ENCODE assay signal across 8 cellular contexts in the genomic region with DNA sequence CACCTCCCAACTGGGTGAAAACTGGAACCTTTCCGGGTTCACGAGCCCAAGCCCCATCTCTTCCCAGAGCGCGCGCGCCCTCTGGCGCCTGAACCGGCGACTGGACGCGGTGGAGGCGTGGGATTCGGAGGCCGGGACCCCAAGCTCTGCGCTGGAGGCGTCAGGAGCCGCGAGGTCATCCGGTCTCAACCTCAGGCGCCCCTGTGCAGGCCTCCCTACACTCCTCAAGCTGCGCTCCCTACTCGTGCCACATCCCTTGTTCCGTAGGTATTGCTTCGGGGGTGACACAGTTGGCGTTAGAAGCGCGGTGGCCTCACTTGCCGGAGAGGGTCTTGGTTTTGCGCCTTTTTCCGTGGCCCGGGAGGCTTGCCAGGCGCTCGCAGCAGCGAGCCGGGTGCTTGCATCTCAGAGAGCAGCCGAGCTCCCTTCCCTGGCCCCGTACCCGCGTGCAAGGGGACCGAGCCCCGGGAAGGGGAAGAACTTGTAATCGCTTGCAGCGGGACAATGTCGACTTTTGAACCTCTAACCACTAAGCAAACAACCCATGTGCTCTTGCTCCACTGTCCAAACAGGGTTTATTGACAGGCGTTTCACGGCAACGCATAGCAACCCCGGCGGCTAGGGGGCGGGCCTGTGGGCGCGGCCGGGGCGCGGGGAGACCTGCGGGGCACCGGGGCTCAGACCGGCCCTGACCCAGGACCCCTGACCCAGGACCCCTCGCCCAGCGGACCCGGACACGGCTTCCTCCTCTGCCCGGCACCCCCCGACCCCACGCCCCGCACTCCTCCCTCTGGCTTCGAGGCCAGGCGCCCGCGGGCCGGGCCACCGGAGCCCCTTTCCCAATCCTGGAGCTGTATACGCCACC. TPM values are rescaled to one million over a fixed set of nuclear protein-coding genes. Genes with fewer than 3 reads are reported as not detected.
DNase-seq lines count a peak whose midpoint lies in the region; ATAC-seq, FAIRE-seq and TF ChIP-seq lines count a peak whose summit lies in the region.

No MANE protein-coding gene starts in this region.

- H3K4me1 ChIP-seq in left lung = peaks cover 13 to 21% of the 10 kb centered on the region in 2 donors
- no peaks in the 10 kb centered on the region for H3K4me1 ChIP-seq in thymus (ENCODE audit: control insufficient read depth, insufficient read depth, low read length)

- peak; percentile 96 for ATAC-seq in left lung

- no peaks in the 10 kb centered on the region for H3K36me3 ChIP-seq in BJ (ENCODE audit: control insufficient read depth, insufficient read depth, low read length)
- H3K36me3 ChIP-seq in bronchial epithelial cell (ENCODE audit: control insufficient read depth, insufficient read depth, low read length) = no peaks in the 10 kb centered on the region
- no peaks in the 10 kb centered on the region for H3K36me3 ChIP-seq in left lung
- no peaks in the 10 kb centered on the region for H3K36me3 ChIP-seq in thymus (ENCODE audit: control insufficient read depth, insufficient read depth)

- intact Hi-C loops in left lung (cut with DNase I) = no loop called here

- FAIRE-seq in GM19239 (lab: Jason Lieb, UNC) = no peak
- no peak for FAIRE-seq in bronchial epithelial cell (lab: Jason Lieb, UNC)

- H3K27me3 ChIP-seq in BJ (ENCODE audit: control insufficient read depth, insufficient read depth, low read length) (peaks cover 36% of the 10 kb centered on the region), bronchial epithelial cell (ENCODE audit: control insufficient read depth, insufficient read depth, low read length) (peaks cover 40% of the 10 kb centered on the region), left lung (peaks cover 96 to 100% of the 10 kb centered on the region in 2 donors), thymus (ENCODE audit: control insufficient read depth, insufficient read depth) (peaks cover 76% of the 10 kb centered on the region)

- whole genome bisulfite sequencing in thymus = 2% methylated on average over 73 of the region's 73 CpGs

- H3K9me3 ChIP-seq in left lung (no peaks in the 10 kb centered on the region), thymus (ENCODE audit: control insufficient read depth) (no peaks in the 10 kb centered on the region)

- H3K4me3 ChIP-seq in BJ (ENCODE audit: low read depth, low read length) (no peak overlapping the region; the same call in none of the 2 replicates), bronchial epithelial cell (ENCODE audit: low read depth, low read length) (no peak overlapping the region), left lung (peak overlapping the region; percentile 7 to 27), thymus (ENCODE audit: low read length) (peak overlapping the region; percentile 9)

- H3K27ac ChIP-seq in left lung = no peak overlapping the region
- H3K27ac ChIP-seq in thymus (ENCODE audit: low read depth) = no peak overlapping the region

- CTCF ChIA-PET in BJ (lab: Yijun Ruan, JAX) = no interaction called here

- POLR2A ChIA-PET in BJ (lab: Charles Lee) = no interaction called here

- no peak for DNase-seq in BJ (ENCODE audit: low read depth)
- DNase-seq in GM19239 (ENCODE audit: insufficient read length, low spot score) = peak; percentile 37
- DNase-seq in NOMO-1 (lab: John Stamatoyannopoulos, UW; ENCODE audit: unreplicated experiment in 2 of 2) = peak; percentile 75 to 88
- DNase-seq in bronchial epithelial cell (ENCODE audit: low read depth) = peak; percentile 19
- peak in 1 of 2 donors; percentile 83 for DNase-seq in left lung
- DNase-seq in occipital lobe (lab: John Stamatoyannopoulos, UW) = no peak
- DNase-seq in NCI-H187 treated with DMSO at 0.1 percent for 48 hours (lab: John Stamatoyannopoulos, UW) = no peak

- peak; percentile 48 for TF ChIP-seq CTCF in BJ (IDR thresholded peaks at IDR 0.05; ENCODE audit: insufficient read depth, low read depth, low read length)
- TF ChIP-seq CTCF in bronchial epithelial cell (IDR thresholded peaks at IDR 0.05; ENCODE audit: insufficient read depth, low read length, severe bottlenecking) = peak; percentile 46
- TF ChIP-seq CTCF in left lung (IDR thresholded peaks at IDR 0.05) = peak in 1 of 2 donors; percentile 11

RNA-seq across cellular contexts. Expression of gene CDX2, which starts 8.5 kb away (rescaled TPM):
- polyA plus RNA-seq in BJ (2011; rRNA removed) (not detected in 2 replicates), thymus (0.64 TPM)
- polyA minus RNA-seq in BJ (2011; rRNA and poly(A)+ RNA removed) = not detected in 2 replicates
- total RNA-seq in bronchial epithelial cell (not detected in 2 replicates), left lung (not detected), occipital lobe (not detected)

RNA-seq across cellular contexts. Expression of gene URAD, which starts 27.9 kb away (rescaled TPM):
- not detected in 2 replicates for polyA plus RNA-seq in BJ (2011; rRNA removed)
- polyA minus RNA-seq in BJ (2011; rRNA and poly(A)+ RNA removed) = not detected in 2 replicates
- not detected in 2 replicates for total RNA-seq in bronchial epithelial cell
- total RNA-seq in left lung = not detected
- 0.39 TPM for polyA plus RNA-seq in thymus
- total RNA-seq in occipital lobe = not detected

RNA-seq across cellular contexts. Expression of gene PDX1, which starts 40.8 kb away (rescaled TPM):
- not detected in 2 replicates for polyA plus RNA-seq in BJ (2011; rRNA removed)
- polyA minus RNA-seq in BJ (2011; rRNA and poly(A)+ RNA removed) = not detected in 2 replicates
- total RNA-seq in bronchial epithelial cell = not detected in 2 replicates
- not detected for total RNA-seq in left lung
- 0.05 TPM for polyA plus RNA-seq in thymus
- not detected for total RNA-seq in occipital lobe

Comparison
In these comparisons a context has a peak if more than half of its experiments do, and no peak if none do; other contexts are left out.
1. DNase-seq: peak in GM19239 (single experiment), NOMO-1 (2 of 2) and bronchial epithelial cell (single experiment); none in BJ (single experiment), occipital lobe (single experiment) and NCI-H187 treated with DMSO at 0.1 percent for 48 hours (single experiment).
2. H3K4me3 ChIP-seq: peak in left lung (2 of 2) and thymus (single experiment); none in BJ (single experiment) and bronchial epithelial cell (single experiment).